Comparison of ENCODE assay signal across 12 cellular contexts in the genomic region with DNA sequence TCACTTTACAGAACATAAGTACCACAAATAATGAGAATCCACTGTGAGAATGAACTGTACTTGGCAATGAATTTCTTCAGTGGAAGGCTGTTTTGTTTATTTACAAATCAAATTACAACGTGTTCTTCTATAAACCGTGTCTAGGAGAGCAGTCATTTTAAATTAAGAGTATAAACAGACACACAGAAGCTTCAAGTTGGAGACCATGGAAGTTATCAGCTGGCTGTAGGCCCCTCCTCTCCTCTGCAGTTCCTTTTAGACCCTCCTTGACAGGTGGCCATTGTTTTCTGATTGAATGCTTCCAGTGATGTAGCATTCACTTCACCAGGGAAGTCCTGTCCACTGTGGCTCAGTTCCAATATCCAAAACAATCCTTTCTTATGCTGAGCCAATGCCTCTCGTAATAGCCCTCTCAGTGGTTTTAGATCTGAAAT. TPM values are rescaled to one million over a fixed set of nuclear protein-coding genes. Genes with fewer than 3 reads are reported as not detected.
DNase-seq lines count a peak whose midpoint lies in the region; ATAC-seq and TF ChIP-seq lines count a peak whose summit lies in the region.
"Had no signal": no experiment of that assay in that cellular context is flagged by ENCODE, and none has a peak within 500 bp of the region (broad histone marks: within the 10 kb centered on the region; RNA-seq: fewer than 3 reads in every experiment).

No MANE protein-coding gene starts in this region.

- peak; percentile 13 to 42 for ATAC-seq in lower lobe of right lung
- no peak for ATAC-seq in GM21423 (IDR thresholded peaks at IDR 0.05; ENCODE audit: unreplicated experiment)

- peaks cover 57% of the 10 kb centered on the region for H3K4me1 ChIP-seq in lower lobe of right lung

- H3K27me3 ChIP-seq in lower lobe of right lung (ENCODE audit: low read depth), result no peaks in the 10 kb centered on the region

- H3K9me3 ChIP-seq in lower lobe of right lung, result no peaks in the 10 kb centered on the region

- POLR2A ChIA-PET in MCF 10A (lab: Yijun Ruan, JAX), result interaction anchor here (0.6 to 4.1 kb wide), 14 partner anchors 9 to 88 kb away, joined by 3 to 42 read pairs (median 4); partner anchors contain the start of gene LEO1

- no peak overlapping the region for H3K27ac ChIP-seq in lower lobe of right lung

- peak overlapping the region; percentile 88 for H3K27ac Mint-ChIP-seq in MCF 10A (ENCODE audit: low read depth, unreplicated experiment)

- CTCF ChIA-PET in MCF 10A (lab: Yijun Ruan, JAX), result interaction anchor here (0.9 to 1.4 kb wide), 3 partner anchors 14 to 67 kb away, joined by 3 to 6 read pairs (median 3); no protein-coding TSS in a partner anchor

- H3K4me3 ChIP-seq in lower lobe of right lung, result no peak overlapping the region

- peak; percentile 30 for DNase-seq in DMS153 treated with DMSO at 0.1 percent for 48 hours (lab: John Stamatoyannopoulos, UW; ENCODE audit: unreplicated experiment)
- DNase-seq in NCI-H146 treated with DMSO at 0.1 percent for 48 hours (lab: John Stamatoyannopoulos, UW; ENCODE audit: unreplicated experiment), result peak; percentile 4
- peak; percentile 34 for DNase-seq in MCF 10A (ENCODE audit: unreplicated experiment)
- DNase-seq in lower lobe of right lung, result no peak
- DNase-seq in OCI-M1 (lab: John Stamatoyannopoulos, UW), result no peak
- no peak for DNase-seq in NCI-H187 (lab: John Stamatoyannopoulos, UW)
- DNase-seq in retina, result no peak
- DNase-seq: activated naive CD8-positive, alpha-beta T cell treated with anti-CD3 and anti-CD28 coated beads, Interleukin-2, amount 10 ng/mL, durations not matched to agents 7 days and 5 days; DND-41; MM.1S had no signal

- H3K36me3 Mint-ChIP-seq in MCF 10A (ENCODE audit: insufficient read depth, unreplicated experiment), result no peaks in the 10 kb centered on the region
- H3K36me3 Mint-ChIP-seq: activated naive CD8-positive, alpha-beta T cell treated with anti-CD3 and anti-CD28 coated beads, Interleukin-2, amount 10 ng/mL, durations not matched to agents 7 days and 5 days had no signal

- no peaks in the 10 kb centered on the region for H3K36me3 ChIP-seq in lower lobe of right lung

- H3K27me3 Mint-ChIP-seq in MCF 10A (ENCODE audit: insufficient read depth, unreplicated experiment), result no peaks in the 10 kb centered on the region
- H3K27me3 Mint-ChIP-seq: activated naive CD8-positive, alpha-beta T cell treated with anti-CD3 and anti-CD28 coated beads, Interleukin-2, amount 10 ng/mL, durations not matched to agents 7 days and 5 days had no signal

- TF ChIP-seq CTCF in MCF 10A (IDR thresholded peaks at IDR 0.05; ENCODE audit: unreplicated experiment) (no peak), lower lobe of right lung (IDR thresholded peaks at IDR 0.05) (no peak)

- H3K4me1 Mint-ChIP-seq in MCF 10A (ENCODE audit: insufficient read depth, unreplicated experiment), result peaks cover 41% of the 10 kb centered on the region

- H3K9me3 Mint-ChIP-seq in MCF 10A (ENCODE audit: unreplicated experiment), result no peaks in the 10 kb centered on the region
- H3K9me3 Mint-ChIP-seq: activated naive CD8-positive, alpha-beta T cell treated with anti-CD3 and anti-CD28 coated beads, Interleukin-2, amount 10 ng/mL, durations not matched to agents 7 days and 5 days; neural crest cell had no signal

- no TSS peak for BruUV-seq in MCF 10A (replicated peaks; lab: Mats Ljungman, UMichigan)

- intact Hi-C loops in MCF 10A (cut with micrococcal nuclease) (no loop called here), lower lobe of right lung (cut with DNase I) (no loop called here)

- H3K4me3 Mint-ChIP-seq in MCF 10A (ENCODE audit: unreplicated experiment), result no peak overlapping the region
- H3K4me3 Mint-ChIP-seq: activated naive CD8-positive, alpha-beta T cell treated with anti-CD3 and anti-CD28 coated beads, Interleukin-2, amount 10 ng/mL, durations not matched to agents 7 days and 5 days; neural crest cell had no signal

RNA-seq across cellular contexts. Expression of gene MAPK6, which starts 7.3 kb away (rescaled TPM):
- total RNA-seq in MCF 10A (2022) (106 and 114 TPM in 2 replicates), lower lobe of right lung (21.1 TPM)

RNA-seq across cellular contexts. Expression of gene LEO1, which starts 40.1 kb away (rescaled TPM):
- total RNA-seq in MCF 10A (2022), result 24.2 and 29.3 TPM in 2 replicates
- 12.6 TPM for total RNA-seq in lower lobe of right lung

Comparison
In these comparisons a context has a peak if more than half of its experiments do, and no peak if none do; other contexts are left out.
1. DNase-seq: peak in DMS153 treated with DMSO at 0.1 percent for 48 hours (single experiment), NCI-H146 treated with DMSO at 0.1 percent for 48 hours (single experiment) and MCF 10A (single experiment); none in lower lobe of right lung (single experiment), OCI-M1 (single experiment), NCI-H187 (0 of 2) and retina (single experiment).